12 cellular contexts compared by ENCODE assay signal in genomic region chr13:78160793-78161192, GRCh38.
DNase-seq lines count a peak whose midpoint lies in the region; ATAC-seq and TF ChIP-seq lines count a peak whose summit lies in the region.
"Had no signal": no experiment of that assay in that cellular context is flagged by ENCODE, and none has a peak within 500 bp of the region (broad histone marks: within the 10 kb centered on the region; RNA-seq: fewer than 3 reads in every experiment).

No MANE protein-coding gene starts in this region.

- H3K27me3 ChIP-seq in KMS-11 (ENCODE audit: insufficient read depth, low read depth): no peaks in the 10 kb centered on the region
- H3K27me3 ChIP-seq: brain microvascular endothelial cell had no signal

- no peak overlapping the region for H3K27ac Mint-ChIP-seq in activated naive CD8-positive, alpha-beta T cell treated with anti-CD3 and anti-CD28 coated beads, Interleukin-2, amount 50 U/mL, for 24 hours
- H3K27ac Mint-ChIP-seq in activated naive CD8-positive, alpha-beta T cell treated with anti-CD3 and anti-CD28 coated beads for 36 hours: no peak overlapping the region
- H3K27ac Mint-ChIP-seq: CD14-positive monocyte; stimulated activated effector memory CD8-positive, alpha-beta T cell treated with anti-CD3 and anti-CD28 coated beads, Interleukin-12 subunit alpha, Interleukin-12 subunit beta, amount 100 ng/mL, for 72 hours had no signal

- ATAC-seq in activated naive CD8-positive, alpha-beta T cell treated with anti-CD3 and anti-CD28 coated beads, Interleukin-2, amount 50 U/mL, for 24 hours: peak; percentile 84
- ATAC-seq in HG02571 (IDR thresholded peaks at IDR 0.05; ENCODE audit: unreplicated experiment): no peak
- ATAC-seq: stimulated activated effector memory CD8-positive, alpha-beta T cell treated with anti-CD3 and anti-CD28 coated beads, Interleukin-12 subunit alpha, Interleukin-12 subunit beta, amount 100 ng/mL, for 72 hours had no signal

- H3K4me2 ChIP-seq in KMS-11: peak overlapping the region; percentile 70

- no peaks in the 10 kb centered on the region for H3K36me3 Mint-ChIP-seq in activated naive CD8-positive, alpha-beta T cell treated with anti-CD3 and anti-CD28 coated beads, Interleukin-2, amount 50 U/mL, for 24 hours (ENCODE audit: low read depth)
- H3K36me3 Mint-ChIP-seq in activated naive CD8-positive, alpha-beta T cell treated with anti-CD3 and anti-CD28 coated beads for 36 hours: no peaks in the 10 kb centered on the region
- H3K36me3 Mint-ChIP-seq: stimulated activated effector memory CD8-positive, alpha-beta T cell treated with anti-CD3 and anti-CD28 coated beads, Interleukin-12 subunit alpha, Interleukin-12 subunit beta, amount 100 ng/mL, for 72 hours had no signal

- H3K4me1 ChIP-seq in KMS-11 (ENCODE audit: low read depth, poor library complexity, severe bottlenecking): peaks cover 39% of the 10 kb centered on the region
- H3K4me1 ChIP-seq: prostate gland had no signal

- H3K9me3 Mint-ChIP-seq in activated naive CD8-positive, alpha-beta T cell treated with anti-CD3 and anti-CD28 coated beads, Interleukin-2, amount 50 U/mL, for 24 hours: peaks cover 4% of the 10 kb centered on the region
- H3K9me3 Mint-ChIP-seq in activated naive CD8-positive, alpha-beta T cell treated with anti-CD3 and anti-CD28 coated beads for 36 hours: no peaks in the 10 kb centered on the region

- no peak overlapping the region for H3K4me3 ChIP-seq in KMS-11 (IDR thresholded peaks at IDR 0.05; ENCODE audit: insufficient read depth, low read depth, low read length)
- H3K4me3 ChIP-seq: prostate gland had no signal

- TF ChIP-seq CTCF in KMS-11 (conservative IDR thresholded peaks at IDR 0.05; ENCODE audit: low read depth, low read length): no peak

- no peak overlapping the region for H3K4me3 Mint-ChIP-seq in activated naive CD8-positive, alpha-beta T cell treated with anti-CD3 and anti-CD28 coated beads, Interleukin-2, amount 50 U/mL, for 24 hours
- H3K4me3 Mint-ChIP-seq in activated naive CD8-positive, alpha-beta T cell treated with anti-CD3 and anti-CD28 coated beads for 36 hours: no peak overlapping the region
- H3K4me3 Mint-ChIP-seq: stimulated activated effector memory CD8-positive, alpha-beta T cell treated with anti-CD3 and anti-CD28 coated beads, Interleukin-12 subunit alpha, Interleukin-12 subunit beta, amount 100 ng/mL, for 72 hours had no signal

- H3K79me2 ChIP-seq in KMS-11 (ENCODE audit: insufficient read depth, low read depth): no peaks in the 10 kb centered on the region

- no peak overlapping the region for H3K9ac ChIP-seq in KMS-11

- H3K27ac ChIP-seq in KMS-11: peak overlapping the region; percentile 38
- H3K27ac ChIP-seq: brain microvascular endothelial cell, prostate gland had no signal

- H4K20me1 ChIP-seq in KMS-11 (ENCODE audit: insufficient read depth): no peaks in the 10 kb centered on the region

- DNase-seq in activated naive CD8-positive, alpha-beta T cell treated with anti-CD3 and anti-CD28 coated beads, Interleukin-2, amount 50 U/mL, for 24 hours: no peak
- DNase-seq in activated naive CD8-positive, alpha-beta T cell treated with anti-CD3 and anti-CD28 coated beads for 36 hours: no peak
- DNase-seq in amniotic epithelial cell (ENCODE audit: low read depth): peak; percentile 56
- DNase-seq in NCI-H2081 (lab: John Stamatoyannopoulos, UW): no peak
- no peak for DNase-seq in central memory CD4-positive, alpha-beta T cell
- DNase-seq in inferior parietal cortex (ENCODE audit: extremely low spot score): no peak
- DNase-seq: brain microvascular endothelial cell had no signal

- no peaks in the 10 kb centered on the region for H3K36me3 ChIP-seq in KMS-11 (ENCODE audit: insufficient read depth)
- H3K36me3 ChIP-seq: brain microvascular endothelial cell, prostate gland had no signal

- peaks cover 2% of the 10 kb centered on the region for H3K27me3 Mint-ChIP-seq in activated naive CD8-positive, alpha-beta T cell treated with anti-CD3 and anti-CD28 coated beads, Interleukin-2, amount 50 U/mL, for 24 hours
- H3K27me3 Mint-ChIP-seq in activated naive CD8-positive, alpha-beta T cell treated with anti-CD3 and anti-CD28 coated beads for 36 hours: peaks cover 12% of the 10 kb centered on the region

- peak overlapping the region; percentile 54; the same call in 1 of the 2 replicates for H2AFZ ChIP-seq in KMS-11 (ENCODE audit: low read depth)

- peaks cover 4% of the 10 kb centered on the region for H3K4me1 Mint-ChIP-seq in activated naive CD8-positive, alpha-beta T cell treated with anti-CD3 and anti-CD28 coated beads, Interleukin-2, amount 50 U/mL, for 24 hours
- peaks cover 3% of the 10 kb centered on the region for H3K4me1 Mint-ChIP-seq in activated naive CD8-positive, alpha-beta T cell treated with anti-CD3 and anti-CD28 coated beads for 36 hours
- H3K4me1 Mint-ChIP-seq: stimulated activated effector memory CD8-positive, alpha-beta T cell treated with anti-CD3 and anti-CD28 coated beads, Interleukin-12 subunit alpha, Interleukin-12 subunit beta, amount 100 ng/mL, for 72 hours had no signal
